27 cellular contexts compared by ENCODE assay signal in the genomic region with DNA sequence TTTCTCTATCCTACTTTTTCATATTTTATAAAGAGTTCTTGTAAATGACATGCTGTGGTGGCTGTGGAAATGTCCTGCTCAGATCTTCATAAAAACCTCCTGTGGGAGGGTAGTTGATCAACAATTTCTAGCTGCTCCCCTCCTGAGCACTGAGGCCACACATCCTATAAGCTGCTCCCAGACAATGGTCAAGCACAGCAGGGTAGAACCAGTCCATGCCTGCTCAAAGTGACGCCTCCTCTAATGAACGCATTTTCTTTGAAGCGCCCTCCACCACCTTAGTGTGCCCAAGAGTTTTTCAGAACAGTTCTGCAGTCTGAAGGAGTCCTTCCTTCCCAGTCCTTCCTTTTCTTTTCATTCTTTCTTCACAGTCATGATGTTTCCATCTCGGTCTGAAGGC.
"Had no signal": no experiment of that assay in that cellular context is flagged by ENCODE, and none has a peak within 500 bp of the region (broad histone marks: within the 10 kb centered on the region; RNA-seq: fewer than 3 reads in every experiment).

No MANE protein-coding gene starts in this region.

- H3K4me3 ChIP-seq: ascending aorta, breast epithelium, cardiac muscle cell, colonic mucosa, esophagus squamous epithelium, gastroesophageal sphincter had no signal

- H3K9me3 ChIP-seq: ascending aorta, breast epithelium, colonic mucosa, esophagus squamous epithelium, gastroesophageal sphincter had no signal

- H3K27me3 Mint-ChIP-seq: activated CD4-positive, alpha-beta memory T cell treated with anti-CD3 and anti-CD28 coated beads, Interleukin-2, amount 10 ng/mL, durations not matched to agents 7 days and 5 days; activated CD4-positive, alpha-beta T cell treated with anti-CD3 and anti-CD28 coated beads, Interleukin-2, amount 10 ng/mL, durations not matched to agents 7 days and 5 days; activated naive CD4-positive, alpha-beta T cell treated with anti-CD3 and anti-CD28 coated beads, Interleukin-2, amount 10 ng/mL, durations not matched to agents 7 days and 5 days; activated naive CD8-positive, alpha-beta T cell treated with anti-CD3 and anti-CD28 coated beads, Interleukin-2, amount 10 ng/mL, durations not matched to agents 7 days and 5 days; activated T-cell treated with anti-CD3 and anti-CD28 coated beads, Interleukin-2, amount 50 U/mL, for 24 hours had no signal

- H3K4me1 Mint-ChIP-seq: activated CD4-positive, alpha-beta memory T cell treated with anti-CD3 and anti-CD28 coated beads, Interleukin-2, amount 10 ng/mL, durations not matched to agents 7 days and 5 days; activated CD4-positive, alpha-beta T cell treated with anti-CD3 and anti-CD28 coated beads, Interleukin-2, amount 10 ng/mL, durations not matched to agents 7 days and 5 days; activated naive CD4-positive, alpha-beta T cell treated with anti-CD3 and anti-CD28 coated beads, Interleukin-2, amount 10 ng/mL, durations not matched to agents 7 days and 5 days; activated naive CD8-positive, alpha-beta T cell treated with anti-CD3 and anti-CD28 coated beads, Interleukin-2, amount 10 ng/mL, durations not matched to agents 7 days and 5 days; brain had no signal

- H3K27me3 ChIP-seq: ascending aorta, breast epithelium, cardiac muscle cell, colonic mucosa, esophagus squamous epithelium, gastroesophageal sphincter had no signal

- H3K9me3 Mint-ChIP-seq: activated naive CD4-positive, alpha-beta T cell treated with anti-CD3 and anti-CD28 coated beads, Interleukin-2, amount 10 ng/mL, durations not matched to agents 7 days and 5 days; activated naive CD4-positive, alpha-beta T cell treated with anti-CD3 and anti-CD28 coated beads, Interleukin-2, amount 50 U/mL, for 72 hours; activated naive CD8-positive, alpha-beta T cell treated with anti-CD3 and anti-CD28 coated beads, Interleukin-2, amount 10 ng/mL, durations not matched to agents 7 days and 5 days; activated T-cell treated with anti-CD3 and anti-CD28 coated beads, Interleukin-2, amount 50 U/mL, for 24 hours; activated T-cell treated with anti-CD3 and anti-CD28 coated beads, Interleukin-2, amount 50 U/mL, for 72 hours had no signal

- H3K27ac ChIP-seq: ascending aorta, breast epithelium, cardiac muscle cell, colonic mucosa, epithelial cell of prostate, esophagus squamous epithelium, gastroesophageal sphincter had no signal

- ATAC-seq: activated naive CD4-positive, alpha-beta T cell treated with anti-CD3 and anti-CD28 coated beads, Interleukin-2, amount 50 U/mL, for 72 hours; activated T-cell treated with anti-CD3 and anti-CD28 coated beads, Interleukin-2, amount 50 U/mL, for 72 hours; gastroesophageal sphincter had no signal

- H3K36me3 ChIP-seq: ascending aorta, breast epithelium, cardiac muscle cell, colonic mucosa, esophagus squamous epithelium, gastroesophageal sphincter had no signal

- H3K4me3 Mint-ChIP-seq: activated CD4-positive, alpha-beta memory T cell treated with anti-CD3 and anti-CD28 coated beads, Interleukin-2, amount 10 ng/mL, durations not matched to agents 7 days and 5 days; activated CD4-positive, alpha-beta T cell treated with anti-CD3 and anti-CD28 coated beads, Interleukin-2, amount 10 ng/mL, durations not matched to agents 7 days and 5 days; activated naive CD4-positive, alpha-beta T cell treated with anti-CD3 and anti-CD28 coated beads, Interleukin-2, amount 10 ng/mL, durations not matched to agents 7 days and 5 days; activated naive CD8-positive, alpha-beta T cell treated with anti-CD3 and anti-CD28 coated beads, Interleukin-2, amount 10 ng/mL, durations not matched to agents 7 days and 5 days; activated T-cell treated with anti-CD3 and anti-CD28 coated beads, Interleukin-2, amount 50 U/mL, for 24 hours; activated T-cell treated with anti-CD3 and anti-CD28 coated beads, Interleukin-2, amount 50 U/mL, for 72 hours; brain had no signal

- H3K27ac Mint-ChIP-seq: activated CD4-positive, alpha-beta memory T cell treated with anti-CD3 and anti-CD28 coated beads, Interleukin-2, amount 10 ng/mL, durations not matched to agents 7 days and 5 days; activated CD4-positive, alpha-beta T cell treated with anti-CD3 and anti-CD28 coated beads, Interleukin-2, amount 10 ng/mL, durations not matched to agents 7 days and 5 days; activated naive CD4-positive, alpha-beta T cell treated with anti-CD3 and anti-CD28 coated beads, Interleukin-2, amount 10 ng/mL, durations not matched to agents 7 days and 5 days; activated naive CD4-positive, alpha-beta T cell treated with anti-CD3 and anti-CD28 coated beads, Interleukin-2, amount 50 U/mL, for 72 hours; activated naive CD8-positive, alpha-beta T cell treated with anti-CD3 and anti-CD28 coated beads, Interleukin-2, amount 10 ng/mL, durations not matched to agents 7 days and 5 days; activated T-cell treated with anti-CD3 and anti-CD28 coated beads, Interleukin-2, amount 50 U/mL, for 24 hours; activated T-cell treated with anti-CD3 and anti-CD28 coated beads, Interleukin-2, amount 50 U/mL, for 72 hours; brain had no signal

- H3K4me1 ChIP-seq: ascending aorta, breast epithelium, colonic mucosa, esophagus squamous epithelium, gastroesophageal sphincter had no signal

- H3K36me3 Mint-ChIP-seq: activated naive CD4-positive, alpha-beta T cell treated with anti-CD3 and anti-CD28 coated beads, Interleukin-2, amount 10 ng/mL, durations not matched to agents 7 days and 5 days; activated naive CD4-positive, alpha-beta T cell treated with anti-CD3 and anti-CD28 coated beads, Interleukin-2, amount 50 U/mL, for 72 hours; activated naive CD8-positive, alpha-beta T cell treated with anti-CD3 and anti-CD28 coated beads, Interleukin-2, amount 10 ng/mL, durations not matched to agents 7 days and 5 days; brain had no signal

- DNase-seq: activated CD4-positive, alpha-beta memory T cell treated with anti-CD3 and anti-CD28 coated beads, Interleukin-2, amount 10 ng/mL, durations not matched to agents 7 days and 5 days; activated CD4-positive, alpha-beta T cell treated with anti-CD3 and anti-CD28 coated beads for 1 hour; activated CD4-positive, alpha-beta T cell treated with anti-CD3 and anti-CD28 coated beads for 4 hours; activated CD4-positive, alpha-beta T cell treated with anti-CD3 and anti-CD28 coated beads, Interleukin-2, amount 10 ng/mL, durations not matched to agents 7 days and 5 days; activated CD4-positive, alpha-beta T cell treated with anti-CD3 and anti-CD28 coated beads, Interleukin-2, amount 50 U/mL, for 4 hours; activated CD8-positive, alpha-beta memory T cell treated with anti-CD3 and anti-CD28 coated beads, Interleukin-2, amount 50 U/mL, for 48 hours; activated gamma-delta T cell; activated naive CD4-positive, alpha-beta T cell; activated naive CD4-positive, alpha-beta T cell treated with anti-CD3 and anti-CD28 coated beads, Interleukin-2, amount 10 ng/mL, durations not matched to agents 7 days and 5 days; activated naive CD8-positive, alpha-beta T cell treated with anti-CD3 and anti-CD28 coated beads, Interleukin-2, amount 10 ng/mL, durations not matched to agents 7 days and 5 days; activated T-cell treated with anti-CD3 and anti-CD28 coated beads for 4 hours; activated T-cell treated with anti-CD3 and anti-CD28 coated beads, Interleukin-2, amount 50 U/mL, for 24 hours; activated T-cell treated with anti-CD3 and anti-CD28 coated beads, Interleukin-2, amount 50 U/mL, for 72 hours; central memory CD4-positive, alpha-beta T cell; cerebellar nuclear complex; colonic mucosa; effector CD8-positive, alpha-beta T cell; esophagus squamous epithelium; foreskin melanocyte; T-helper 2 cell had no signal
